In the genomic region with DNA sequence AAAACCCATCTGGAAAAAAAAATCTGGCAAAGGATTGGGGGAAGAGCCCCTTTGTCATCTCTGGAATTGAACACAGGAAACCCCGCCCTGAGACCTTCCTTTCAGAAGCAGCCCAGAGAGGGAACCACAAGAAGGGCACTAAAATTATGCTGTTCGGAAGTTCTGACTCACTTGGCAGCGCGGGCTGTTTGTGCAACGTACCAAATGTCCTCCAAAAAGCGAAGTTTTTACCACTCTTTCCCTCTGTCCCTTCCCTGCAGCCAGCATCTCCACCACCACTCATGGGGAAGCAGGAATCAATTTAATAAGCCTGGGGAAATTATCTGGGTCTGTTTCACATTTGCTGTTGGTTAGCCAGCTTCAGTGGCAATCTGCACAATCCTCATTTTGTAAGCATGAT, we compare ENCODE assay signal across 8 cellular contexts.
A peak's percentile ranks its signal among the peaks of the same experiment; 100 is the strongest.
DNase-seq lines count a peak whose midpoint lies in the region; ATAC-seq, FAIRE-seq and TF ChIP-seq lines count a peak whose summit lies in the region.

No MANE protein-coding gene starts in this region.

- H3K9ac ChIP-seq in mucosa of rectum (ENCODE audit: low read depth in 1 of 2, low read length in 2 of 2): no peak overlapping the region

- no peaks in the 10 kb centered on the region for H3K36me3 ChIP-seq in mucosa of rectum (ENCODE audit: control insufficient read depth in 2 of 2, insufficient read depth in 2 of 2, low read length in 2 of 2)

- no peak for ATAC-seq in GM19455 (IDR thresholded peaks at IDR 0.05; ENCODE audit: unreplicated experiment)

- peak; percentile 75 for FAIRE-seq in H54 (lab: Jason Lieb, UNC)

- DNase-seq in H54 (ENCODE audit: insufficient read length, low spot score): peak; percentile 78
- DNase-seq in T-helper 2 cell: peak in 4 of 5 experiments; percentile 38 to 91 (median 52)
- peak; percentile 68 for DNase-seq in amniotic epithelial cell (ENCODE audit: low read depth)
- peak; percentile 60 for DNase-seq in superior temporal gyrus (ENCODE audit: extremely low spot score)
- no peak for DNase-seq in D341Med (ENCODE audit: low spot score)
- DNase-seq in NCI-H187 treated with DMSO at 0.1 percent for 48 hours (lab: John Stamatoyannopoulos, UW): no peak

- H3K4me3 ChIP-seq in mucosa of rectum (ENCODE audit: low read length in 2 of 2): peak overlapping the region in 1 of 2 donors; percentile 29

- peaks cover 51% of the 10 kb centered on the region in 2 donors for H3K4me1 ChIP-seq in mucosa of rectum (ENCODE audit: control insufficient read depth in 2 of 2, insufficient read depth in 2 of 2, low read length in 2 of 2)

- no peaks in the 10 kb centered on the region for H3K27me3 ChIP-seq in mucosa of rectum (ENCODE audit: control insufficient read depth in 2 of 2, insufficient read depth in 2 of 2, low read length in 2 of 2)

- peak overlapping the region; percentile 39 to 41 for H3K27ac ChIP-seq in mucosa of rectum (ENCODE audit: low read depth in 2 of 2, low read length in 2 of 2)

- no peak for TF ChIP-seq POLR2A in H54 (IDR thresholded peaks at IDR 0.05; ENCODE audit: low read depth, low read length)

- H3K9me3 ChIP-seq in mucosa of rectum (ENCODE audit: control insufficient read depth in 2 of 2, low read length in 2 of 2): no peaks in the 10 kb centered on the region

Comparison
In these comparisons a context has a peak if more than half of its experiments do, and no peak if none do; other contexts are left out.
1. DNase-seq: peak in H54 (single experiment), T-helper 2 cell (4 of 5), amniotic epithelial cell (single experiment) and superior temporal gyrus (single experiment); none in D341Med (single experiment) and NCI-H187 treated with DMSO at 0.1 percent for 48 hours (single experiment).